In the genomic region with DNA sequence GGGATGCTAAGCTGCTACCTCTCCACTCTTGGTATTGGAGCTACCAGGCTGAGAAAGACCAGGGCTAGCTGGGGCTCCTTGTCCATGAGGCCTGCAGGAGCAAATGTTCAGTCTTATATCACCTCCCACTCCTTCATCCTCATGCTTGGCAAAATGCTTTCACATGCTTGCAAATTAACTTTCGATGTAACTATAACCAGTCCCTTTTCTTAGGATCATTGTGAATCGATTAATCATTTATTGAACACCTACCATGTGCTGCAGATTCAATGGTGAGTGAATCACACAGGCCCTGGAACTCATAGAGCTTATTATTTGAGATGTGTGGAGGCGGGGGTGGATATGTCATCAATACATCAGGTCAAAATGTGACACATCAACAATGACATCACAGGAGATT, we compare ENCODE assay signal across 28 cellular contexts.
"Had no signal": no experiment of that assay in that cellular context is flagged by ENCODE, and none has a peak within 500 bp of the region (broad histone marks: within the 10 kb centered on the region; RNA-seq: fewer than 3 reads in every experiment).

No MANE protein-coding gene starts in this region.

- H3K27ac Mint-ChIP-seq: naive thymus-derived CD8-positive, alpha-beta T cell; natural killer cell treated with Interleukin-12 subunit alpha and Interleukin-12 subunit beta and Interleukin-15 and Interleukin-18, amount 100 ng/mL, for 72 hours; neural progenitor cell; progenitor cell of endocrine pancreas; stimulated activated effector memory CD8-positive, alpha-beta T cell treated with anti-CD3 and anti-CD28 coated beads, Interleukin-12 subunit alpha, Interleukin-12 subunit beta, amount 100 ng/mL, for 72 hours; stimulated activated naive B cell treated with anti-CD40 and anti-IgM and Interleukin-4, amounts not matched to agents 10 μg/mL and 1 μg/mL and 100 μg/mL, for 72 hours; stimulated activated naive CD8-positive, alpha-beta T cell treated with anti-CD3 and anti-CD28 coated beads, Interleukin-15, Interleukin-2, amounts not matched to agents 100 ng/mL and 50 ng/mL, for 24 hours had no signal

- H3K79me2 ChIP-seq: parathyroid adenoma had no signal

- H3K4me1 ChIP-seq: parathyroid adenoma, psoas muscle, right atrium auricular region, sigmoid colon had no signal

- FAIRE-seq: small intestine had no signal

- H3K9me3 Mint-ChIP-seq: natural killer cell treated with Interleukin-12 subunit alpha and Interleukin-12 subunit beta and Interleukin-15 and Interleukin-18, amount 100 ng/mL, for 72 hours; stimulated activated effector memory CD8-positive, alpha-beta T cell treated with anti-CD3 and anti-CD28 coated beads, Interleukin-12 subunit alpha, Interleukin-12 subunit beta, amount 100 ng/mL, for 72 hours; stimulated activated naive CD8-positive, alpha-beta T cell treated with anti-CD3 and anti-CD28 coated beads, Interleukin-15, Interleukin-2, amounts not matched to agents 100 ng/mL and 50 ng/mL, for 24 hours had no signal

- H3K27ac ChIP-seq: neural progenitor cell, ovary, parathyroid adenoma, psoas muscle, right atrium auricular region, sigmoid colon, stomach, thoracic aorta, thyroid gland, tibial nerve, upper lobe of left lung, vagina had no signal

- H3K27me3 ChIP-seq: neural progenitor cell, ovary, right atrium auricular region, thyroid gland, tibial nerve, upper lobe of left lung, vagina had no signal

- H3K9ac ChIP-seq: neural progenitor cell, parathyroid adenoma had no signal

- H2AFZ ChIP-seq: neural progenitor cell, parathyroid adenoma had no signal

- H3K4me3 Mint-ChIP-seq: naive thymus-derived CD8-positive, alpha-beta T cell; natural killer cell treated with Interleukin-12 subunit alpha and Interleukin-12 subunit beta and Interleukin-15 and Interleukin-18, amount 100 ng/mL, for 72 hours; neural progenitor cell; stimulated activated effector memory CD8-positive, alpha-beta T cell treated with anti-CD3 and anti-CD28 coated beads, Interleukin-12 subunit alpha, Interleukin-12 subunit beta, amount 100 ng/mL, for 72 hours; stimulated activated naive B cell treated with anti-CD40 and anti-IgM and Interleukin-4, amounts not matched to agents 10 μg/mL and 1 μg/mL and 100 μg/mL, for 72 hours; stimulated activated naive CD8-positive, alpha-beta T cell treated with anti-CD3 and anti-CD28 coated beads, Interleukin-15, Interleukin-2, amounts not matched to agents 100 ng/mL and 50 ng/mL, for 24 hours had no signal

- H3K9me3 ChIP-seq: ovary, psoas muscle, sigmoid colon, stomach, thoracic aorta, thyroid gland, upper lobe of left lung, vagina had no signal

- H3K4me2 ChIP-seq: neural progenitor cell had no signal

- H3K4me1 Mint-ChIP-seq: stimulated activated effector memory CD8-positive, alpha-beta T cell treated with anti-CD3 and anti-CD28 coated beads, Interleukin-12 subunit alpha, Interleukin-12 subunit beta, amount 100 ng/mL, for 72 hours; stimulated activated naive B cell treated with anti-CD40 and anti-IgM and Interleukin-4, amounts not matched to agents 10 μg/mL and 1 μg/mL and 100 μg/mL, for 72 hours had no signal

- ATAC-seq: naive thymus-derived CD8-positive, alpha-beta T cell; natural killer cell treated with Interleukin-12 subunit alpha and Interleukin-12 subunit beta and Interleukin-15 and Interleukin-18, amount 100 ng/mL, for 72 hours; psoas muscle; stimulated activated effector memory CD8-positive, alpha-beta T cell treated with anti-CD3 and anti-CD28 coated beads, Interleukin-12 subunit alpha, Interleukin-12 subunit beta, amount 100 ng/mL, for 72 hours; stimulated activated naive B cell treated with anti-CD40 and anti-IgM and Interleukin-4, amounts not matched to agents 10 μg/mL and 1 μg/mL and 100 μg/mL, for 72 hours had no signal

- H3K36me3 ChIP-seq: neural progenitor cell, ovary, right atrium auricular region, sigmoid colon, stomach, thoracic aorta, thyroid gland, tibial nerve, upper lobe of left lung, vagina had no signal

- H3K36me3 Mint-ChIP-seq: naive thymus-derived CD8-positive, alpha-beta T cell; natural killer cell treated with Interleukin-12 subunit alpha and Interleukin-12 subunit beta and Interleukin-15 and Interleukin-18, amount 100 ng/mL, for 72 hours; neural progenitor cell; stimulated activated effector memory CD8-positive, alpha-beta T cell treated with anti-CD3 and anti-CD28 coated beads, Interleukin-12 subunit alpha, Interleukin-12 subunit beta, amount 100 ng/mL, for 72 hours; stimulated activated naive B cell treated with anti-CD40 and anti-IgM and Interleukin-4, amounts not matched to agents 10 μg/mL and 1 μg/mL and 100 μg/mL, for 72 hours had no signal

- H3K4me3 ChIP-seq: neural progenitor cell, ovary, psoas muscle, right atrium auricular region, sigmoid colon, stomach, thoracic aorta, thyroid gland, tibial nerve, upper lobe of left lung, vagina had no signal

- DNase-seq: naive thymus-derived CD8-positive, alpha-beta T cell; occipital lobe; ovary; posterior cingulate gyrus; psoas muscle; retina; sigmoid colon; small intestine; stimulated activated CD4-positive, alpha-beta T cell treated with anti-CD3 and anti-CD28 coated beads, Interleukin-15, amount 100 ng/mL, for 24 hours; stimulated activated CD4-positive, alpha-beta T cell treated with anti-CD3 and anti-CD28 coated beads, Interleukin-2, amount 100 ng/mL, for 24 hours; stimulated activated CD4-positive, alpha-beta T cell treated with anti-CD3 and anti-CD28 coated beads, Interleukin-2, amount 100 ng/mL, for 48 hours; stimulated activated CD4-positive, alpha-beta T cell treated with anti-CD3 and anti-CD28 coated beads, Interleukin-4, amount 100 ng/mL, for 24 hours; stimulated activated naive B cell treated with anti-CD40 and anti-IgM and Interleukin-4, amounts not matched to agents 10 μg/mL and 1 μg/mL and 100 μg/mL, for 72 hours; stimulated activated naive CD4-positive, alpha-beta T cell treated with Interleukin-2 at 50 U/mL for 16 hours; stomach; thyroid gland; trophoblast cell; upper lobe of left lung had no signal
